24 cellular contexts compared by ENCODE assay signal in the genomic region with DNA sequence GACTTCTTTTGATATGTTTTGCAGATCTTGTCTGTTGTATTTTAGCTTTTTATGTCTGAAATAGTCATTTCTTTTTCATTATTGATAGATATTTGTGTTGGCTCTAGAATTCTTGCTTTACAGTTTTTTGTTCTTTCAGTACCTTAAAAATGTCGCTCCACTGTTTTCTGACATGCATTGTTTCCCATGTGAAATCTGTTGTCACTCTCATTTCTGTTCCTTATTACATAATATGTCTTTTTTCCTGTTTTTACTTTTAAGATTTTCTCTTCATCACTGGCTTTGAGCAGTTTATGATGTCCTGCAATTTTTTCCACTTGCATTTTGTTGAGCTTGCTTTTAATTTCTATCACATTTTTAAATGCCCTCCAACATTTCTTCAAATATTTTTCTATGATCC.
DNase-seq lines count a peak whose midpoint lies in the region; ATAC-seq and TF ChIP-seq lines count a peak whose summit lies in the region.
"Had no signal": no experiment of that assay in that cellular context is flagged by ENCODE, and none has a peak within 500 bp of the region (broad histone marks: within the 10 kb centered on the region; RNA-seq: fewer than 3 reads in every experiment).

No MANE protein-coding gene starts in this region.

- H3K79me1 ChIP-seq in mesendoderm (ENCODE audit: low read length): no peaks in the 10 kb centered on the region

- no peak overlapping the region for H4K8ac ChIP-seq in mesendoderm (ENCODE audit: low read depth, low read length)

- no peak overlapping the region for H3K18ac ChIP-seq in mesendoderm (ENCODE audit: low read length)

- H3K9me3 ChIP-seq in HCT116 (ENCODE audit: control insufficient read depth in 1 of 2, insufficient read depth in 1 of 2, low read depth in 1 of 2, low read length in 2 of 2): peaks cover 0 to 8% of the 10 kb centered on the region in 2 experiments; a peak in 2 of 4 replicates
- peaks cover 29% of the 10 kb centered on the region for H3K9me3 ChIP-seq in OCI-LY7 (ENCODE audit: low read length)
- no peaks in the 10 kb centered on the region for H3K9me3 ChIP-seq in psoas muscle
- H3K9me3 ChIP-seq: adrenal gland, prostate gland had no signal

- H2BK5ac ChIP-seq in mesendoderm (ENCODE audit: low read length): no peak overlapping the region

- in situ Hi-C loops in astrocyte of the spinal cord (cut with HindIII; ENCODE audit: low sequenced_read_pairs): no loop called here

- TF ChIP-seq CTCF in HCT116 (IDR thresholded peaks at IDR 0.05 in 2 of 3, conservative IDR thresholded peaks at IDR 0.05 in 1 of 3; ENCODE audit: borderline replicate concordance in 1 of 3, insufficient read depth in 1 of 3, low read depth in 2 of 3, low read length in 2 of 3) (no peak), OCI-LY7 (conservative IDR thresholded peaks at IDR 0.05; ENCODE audit: low read length) (no peak), astrocyte of the spinal cord (IDR thresholded peaks at IDR 0.05; ENCODE audit: low read depth, low read length) (no peak), psoas muscle (IDR thresholded peaks at IDR 0.05) (no peak)

- H3K79me2 ChIP-seq in HCT116 (ENCODE audit: insufficient read depth, low read length) (no peaks in the 10 kb centered on the region), OCI-LY7 (ENCODE audit: insufficient read depth, low read depth, low read length) (no peaks in the 10 kb centered on the region), mesendoderm (ENCODE audit: control insufficient read depth, insufficient read depth, low read length) (no peaks in the 10 kb centered on the region)

- H3K36me3 Mint-ChIP-seq in activated T-cell treated with anti-CD3 and anti-CD28 coated beads, Interleukin-2, amount 50 U/mL, for 72 hours (ENCODE audit: insufficient read depth in 2 of 2): peaks cover 0 to 10% of the 10 kb centered on the region in 2 donors
- H3K36me3 Mint-ChIP-seq: activated CD8-positive, alpha-beta memory T cell treated with anti-CD3 and anti-CD28 coated beads, Interleukin-2, amount 10 ng/mL, durations not matched to agents 7 days and 5 days; CD14-positive monocyte; IgD-negative memory B cell had no signal

- POLR2A ChIA-PET in HCT116 (lab: Charles Lee) (no interaction called here), OCI-LY7 (lab: Charles Lee) (interaction anchor here (0.6 kb wide), 1 partner anchor 140 kb away, joined by 3 read pairs; no protein-coding TSS in a partner anchor)

- BruUV-seq in HCT116 (replicated peaks; lab: Mats Ljungman, UMichigan): no TSS peak
- no TSS peak for BruUV-seq in OCI-LY7 (replicated peaks; lab: Mats Ljungman, UMichigan)

- no peaks in the 10 kb centered on the region for H4K20me1 ChIP-seq in HCT116 (ENCODE audit: insufficient read depth)
- H4K20me1 ChIP-seq in OCI-LY7 (ENCODE audit: insufficient read depth, low read length): no peaks in the 10 kb centered on the region

- H3K36me3 ChIP-seq in HCT116 (ENCODE audit: control insufficient read depth in 1 of 2, insufficient read depth in 2 of 2, low read length in 2 of 2) (no peaks in the 10 kb centered on the region), OCI-LY7 (ENCODE audit: insufficient read depth, low read length) (no peaks in the 10 kb centered on the region), mesendoderm (ENCODE audit: control insufficient read depth, insufficient read depth, low read length) (no peaks in the 10 kb centered on the region), psoas muscle (ENCODE audit: insufficient read depth in 1 of 2, low read depth in 1 of 2) (no peaks in the 10 kb centered on the region)
- H3K36me3 ChIP-seq: adrenal gland, gastroesophageal sphincter, left ventricle myocardium inferior, MG63, prostate gland, upper lobe of left lung had no signal

- no peak overlapping the region for H3K4me3 ChIP-seq in HCT116 (replicated peaks in 1 of 2; ENCODE audit: low read depth in 1 of 2, low read length in 2 of 2)
- H3K4me3 ChIP-seq in OCI-LY7 (ENCODE audit: low read depth, low read length, poor library complexity, severe bottlenecking): no peak overlapping the region
- no peak overlapping the region for H3K4me3 ChIP-seq in astrocyte of the spinal cord (ENCODE audit: low read depth, low read length)
- no peak overlapping the region for H3K4me3 ChIP-seq in mesendoderm (ENCODE audit: low read length)
- no peak overlapping the region for H3K4me3 ChIP-seq in psoas muscle
- H3K4me3 ChIP-seq: adrenal gland, gastroesophageal sphincter, left ventricle myocardium inferior, MG63, prostate gland, upper lobe of left lung had no signal

- no peak overlapping the region for H2BK15ac ChIP-seq in mesendoderm (replicated peaks; ENCODE audit: low read depth)

- H3K27ac ChIP-seq in HCT116 (ENCODE audit: low read depth, low read length): no peak overlapping the region
- H3K27ac ChIP-seq in OCI-LY7 (ENCODE audit: low read depth, low read length, poor library complexity, severe bottlenecking): no peak overlapping the region
- H3K27ac ChIP-seq in mesendoderm (ENCODE audit: low read depth, low read length): no peak overlapping the region
- no peak overlapping the region for H3K27ac ChIP-seq in psoas muscle
- H3K27ac ChIP-seq: adrenal gland, gastroesophageal sphincter, left ventricle myocardium inferior, prostate gland, RWPE1, upper lobe of left lung had no signal

- no peak overlapping the region for H2AFZ ChIP-seq in HCT116 (ENCODE audit: low read depth, low read length, poor library complexity, severe bottlenecking)
- H2AFZ ChIP-seq in OCI-LY7 (ENCODE audit: low read length): no peak overlapping the region

- H2AK5ac ChIP-seq in mesendoderm (ENCODE audit: low read length): no peak overlapping the region

- ATAC-seq in HCT116: no peak
- no peak for ATAC-seq in psoas muscle
- no peak for ATAC-seq in activated T-cell treated with anti-CD3 and anti-CD28 coated beads, Interleukin-2, amount 50 U/mL, for 72 hours (replicated peaks in 1 of 2)
- ATAC-seq: activated CD8-positive, alpha-beta memory T cell treated with anti-CD3 and anti-CD28 coated beads, Interleukin-2, amount 10 ng/mL, durations not matched to agents 7 days and 5 days; gastroesophageal sphincter; stimulated activated naive B cell treated with anti-CD40 and anti-IgM and Interleukin-4, amounts not matched to agents 10 μg/mL and 1 μg/mL and 100 μg/mL, for 72 hours had no signal

- no peaks in the 10 kb centered on the region for H3K27me3 Mint-ChIP-seq in activated T-cell treated with anti-CD3 and anti-CD28 coated beads, Interleukin-2, amount 50 U/mL, for 72 hours (ENCODE audit: low read depth)
- H3K27me3 Mint-ChIP-seq: activated CD8-positive, alpha-beta memory T cell treated with anti-CD3 and anti-CD28 coated beads, Interleukin-2, amount 10 ng/mL, durations not matched to agents 7 days and 5 days; IgD-negative memory B cell had no signal

- peaks cover 11 to 17% of the 10 kb centered on the region in 2 donors for H3K9me3 Mint-ChIP-seq in activated T-cell treated with anti-CD3 and anti-CD28 coated beads, Interleukin-2, amount 50 U/mL, for 72 hours

- no peak overlapping the region for H3K23ac ChIP-seq in mesendoderm (ENCODE audit: low read length)

- no peak for TF ChIP-seq RAD21 in HCT116 (IDR thresholded peaks at IDR 0.05; ENCODE audit: low read depth)

- no peak overlapping the region for H3K9ac ChIP-seq in HCT116 (ENCODE audit: low read length)
- H3K9ac ChIP-seq in mesendoderm (ENCODE audit: low read length): no peak overlapping the region

- intact Hi-C loops in HCT116 (cut with micrococcal nuclease): no loop called here
- intact Hi-C loops in OCI-LY7 (cut with micrococcal nuclease; ENCODE audit: unreplicated experiment): no loop called here
- intact Hi-C loops in psoas muscle (cut with DNase I): no loop called here

- WGBS in mesendoderm (ENCODE audit: extremely low coverage, insufficient coverage, low lambda C conversion rate): no CpG with 5 or more reads among the region's 1 CpG
- WGBS in psoas muscle, 3 donors: 28 to 82% (median 78%) methylated on average over 1 of the region's 1 CpG

- no peak overlapping the region for H4K5ac ChIP-seq in mesendoderm (ENCODE audit: low read length)

- no peak overlapping the region for H2BK120ac ChIP-seq in mesendoderm (ENCODE audit: low read depth, low read length)

- no peak for TF ChIP-seq POLR2A in HCT116 (IDR thresholded peaks at IDR 0.05; ENCODE audit: borderline replicate concordance, extremely low read depth, insufficient read depth, insufficient read length)

- H3K27me3 ChIP-seq in HCT116 (ENCODE audit: insufficient read depth, low read length): no peaks in the 10 kb centered on the region
- no peaks in the 10 kb centered on the region for H3K27me3 ChIP-seq in mesendoderm (ENCODE audit: insufficient read depth, low read length, poor library complexity)
- no peaks in the 10 kb centered on the region for H3K27me3 ChIP-seq in psoas muscle (ENCODE audit: insufficient read depth in 3 of 3, low read length in 2 of 3)
- H3K27me3 ChIP-seq: adrenal gland, gastroesophageal sphincter, MG63, upper lobe of left lung had no signal

- H3K9me2 ChIP-seq in HCT116 (ENCODE audit: insufficient read depth): no peaks in the 10 kb centered on the region
- H3K9me2 ChIP-seq in OCI-LY7 (ENCODE audit: insufficient read depth, low read length): no peaks in the 10 kb centered on the region

- no peak overlapping the region for H3K27ac Mint-ChIP-seq in activated T-cell treated with anti-CD3 and anti-CD28 coated beads, Interleukin-2, amount 50 U/mL, for 72 hours
- H3K27ac Mint-ChIP-seq: activated CD8-positive, alpha-beta memory T cell treated with anti-CD3 and anti-CD28 coated beads, Interleukin-2, amount 10 ng/mL, durations not matched to agents 7 days and 5 days; CD14-positive monocyte; IgD-negative memory B cell; stimulated activated naive B cell treated with anti-CD40 and anti-IgM and Interleukin-4, amounts not matched to agents 10 μg/mL and 1 μg/mL and 100 μg/mL, for 72 hours had no signal

- CTCF ChIA-PET in HCT116 (lab: Charles Lee): no interaction called here
- CTCF ChIA-PET in OCI-LY7 (lab: Charles Lee; ENCODE audit: unreplicated experiment): no interaction called here

- H3K4me1 ChIP-seq in HCT116 (ENCODE audit: control insufficient read depth in 1 of 2, insufficient read depth in 2 of 2, low read length in 2 of 2): no peaks in the 10 kb centered on the region
- no peaks in the 10 kb centered on the region for H3K4me1 ChIP-seq in OCI-LY7 (ENCODE audit: insufficient read depth, low read length, poor library complexity, severe bottlenecking)
- no peaks in the 10 kb centered on the region for H3K4me1 ChIP-seq in mesendoderm (ENCODE audit: control insufficient read depth, low read depth, low read length)
- H3K4me1 ChIP-seq in psoas muscle: no peaks in the 10 kb centered on the region
- H3K4me1 ChIP-seq: adrenal gland, gastroesophageal sphincter, left ventricle myocardium inferior, prostate gland, upper lobe of left lung had no signal

- H3K4me3 Mint-ChIP-seq in activated T-cell treated with anti-CD3 and anti-CD28 coated beads, Interleukin-2, amount 50 U/mL, for 72 hours: no peak overlapping the region
- H3K4me3 Mint-ChIP-seq: activated CD8-positive, alpha-beta memory T cell treated with anti-CD3 and anti-CD28 coated beads, Interleukin-2, amount 10 ng/mL, durations not matched to agents 7 days and 5 days; CD14-positive monocyte; IgD-negative memory B cell; stimulated activated naive B cell treated with anti-CD40 and anti-IgM and Interleukin-4, amounts not matched to agents 10 μg/mL and 1 μg/mL and 100 μg/mL, for 72 hours had no signal

- H3K56ac ChIP-seq in mesendoderm (ENCODE audit: low read length): no peak overlapping the region

- RAD21 ChIA-PET in HCT116 (lab: Charles Lee; ENCODE audit: low non-redundant PET in 1 of 2, low total read pairs in 2 of 2, uncharacterized antibody in 2 of 2, unreplicated experiment in 2 of 2): no interaction called here

- H3K4ac ChIP-seq in mesendoderm (ENCODE audit: low read depth, low read length): no peak overlapping the region

- no peaks in the 10 kb centered on the region for H3K4me1 Mint-ChIP-seq in activated T-cell treated with anti-CD3 and anti-CD28 coated beads, Interleukin-2, amount 50 U/mL, for 72 hours (ENCODE audit: low read depth)
- H3K4me1 Mint-ChIP-seq: activated CD8-positive, alpha-beta memory T cell treated with anti-CD3 and anti-CD28 coated beads, Interleukin-2, amount 10 ng/mL, durations not matched to agents 7 days and 5 days; CD14-positive monocyte; IgD-negative memory B cell; stimulated activated naive B cell treated with anti-CD40 and anti-IgM and Interleukin-4, amounts not matched to agents 10 μg/mL and 1 μg/mL and 100 μg/mL, for 72 hours had no signal

- H3K4me2 ChIP-seq in HCT116 (ENCODE audit: low read length): no peak overlapping the region
- no peak overlapping the region for H3K4me2 ChIP-seq in OCI-LY7 (ENCODE audit: low read length)
- H3K4me2 ChIP-seq in mesendoderm (ENCODE audit: low read length): no peak overlapping the region

- DNase-seq in HCT116 (ENCODE audit: low read depth, low spot score): no peak
- DNase-seq in OCI-LY7 (ENCODE audit: low spot score): peak; percentile 20
- peak; percentile 33 for DNase-seq in astrocyte of the spinal cord (ENCODE audit: low read depth, low spot score)
- DNase-seq in mesendoderm: peak; percentile 21
- no peak for DNase-seq in AG20443 (ENCODE audit: low spot score)
- DNase-seq in psoas muscle: no peak
- no peak for DNase-seq in activated T-cell treated with anti-CD3 and anti-CD28 coated beads, Interleukin-2, amount 50 U/mL, for 72 hours
- DNase-seq: activated CD4-positive, alpha-beta T cell treated with anti-CD3 and anti-CD28 coated beads, Interleukin-2, amount 50 U/mL, for 1 hour; activated CD8-positive, alpha-beta memory T cell treated with anti-CD3 and anti-CD28 coated beads, Interleukin-2, amount 10 ng/mL, durations not matched to agents 7 days and 5 days; activated naive CD4-positive, alpha-beta T cell treated with Interleukin-2 at 50 U/mL for 16 hours; adrenal gland; left ventricle myocardium inferior; MG63; NCI-H1436; NCI-H748 treated with DMSO at 0.1 percent for 48 hours; stimulated activated CD4-positive, alpha-beta T cell treated with anti-CD3 and anti-CD28 coated beads, Interleukin-15, amount 100 ng/mL, for 24 hours; stimulated activated naive B cell treated with anti-CD40 and anti-IgM and Interleukin-4, amounts not matched to agents 10 μg/mL and 1 μg/mL and 100 μg/mL, for 72 hours; T-helper 2 cell; upper lobe of left lung had no signal

Comparison
In these comparisons a context has a peak if more than half of its experiments do, and no peak if none do; other contexts are left out.
1. DNase-seq: peak in OCI-LY7 (single experiment), astrocyte of the spinal cord (single experiment) and mesendoderm (single experiment); none in HCT116 (single experiment), AG20443 (single experiment), psoas muscle (0 of 2) and activated T-cell treated with anti-CD3 and anti-CD28 coated beads, Interleukin-2, amount 50 U/mL, for 72 hours (0 of 2).